In the genomic region with DNA sequence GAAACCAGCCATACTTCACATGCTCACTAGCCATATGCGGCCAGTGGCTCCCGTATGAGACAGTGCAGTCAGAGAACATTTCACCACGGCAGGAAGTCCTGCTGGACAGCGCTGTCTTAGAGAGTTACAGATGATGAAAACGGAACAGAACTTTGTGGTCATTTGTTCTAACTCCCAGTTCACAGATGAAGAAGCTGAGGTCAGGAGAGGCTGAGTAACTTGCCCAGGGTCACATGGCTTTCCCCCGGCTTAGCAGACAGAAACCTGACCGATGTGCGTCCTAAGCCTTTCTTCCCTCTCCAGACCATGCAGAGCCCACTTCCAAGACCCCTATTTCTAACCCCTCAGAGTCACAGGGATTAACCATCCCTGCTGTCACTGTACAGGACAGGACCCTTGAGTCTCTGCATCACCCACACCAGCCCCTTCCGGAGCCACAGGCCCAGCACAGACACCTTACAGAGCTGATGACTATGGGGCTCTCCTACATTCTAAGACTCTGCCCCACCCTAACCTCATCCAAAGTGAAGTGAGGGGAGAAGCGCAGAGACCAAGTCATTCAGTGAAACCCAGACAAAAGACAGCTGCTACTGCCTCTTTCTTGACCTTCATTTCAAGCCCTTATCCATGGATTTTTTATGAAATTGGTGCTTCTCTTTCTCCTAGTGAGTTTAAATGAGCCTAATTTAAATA, we compare ENCODE assay signal across 9 cellular contexts.
DNase-seq lines count a peak whose midpoint lies in the region; ATAC-seq, FAIRE-seq and TF ChIP-seq lines count a peak whose summit lies in the region.
"Had no signal": no experiment of that assay in that cellular context is flagged by ENCODE, and none has a peak within 500 bp of the region (broad histone marks: within the 10 kb centered on the region; RNA-seq: fewer than 3 reads in every experiment).

No MANE protein-coding gene starts in this region.

- TF ChIP-seq POLR2A in K562 (conservative IDR thresholded peaks at IDR 0.05) (no peak), gastroesophageal sphincter (IDR thresholded peaks at IDR 0.05) (no peak)

- H3K27me3 ChIP-seq in K562 (ENCODE audit: control insufficient read depth in 2 of 2, insufficient read depth in 2 of 2, low read length in 2 of 2) (peaks cover 11 to 40% of the 10 kb centered on the region in 2 experiments), gastroesophageal sphincter (no peaks in the 10 kb centered on the region)

- H3K9me1 ChIP-seq in K562 (ENCODE audit: control insufficient read depth, insufficient read depth, low read length), result no peaks in the 10 kb centered on the region

- TF ChIP-seq EP300 in K562 (IDR thresholded peaks at IDR 0.05; ENCODE audit: low read length) (no peak), gastroesophageal sphincter (IDR thresholded peaks at IDR 0.05) (no peak)

- H3K9ac ChIP-seq in K562 (ENCODE audit: insufficient read depth in 1 of 2, low read depth in 2 of 2, low read length in 2 of 2), result no peak overlapping the region

- WGBS in K562 (ENCODE audit: insufficient coverage, low coverage, missing lambda C conversion rate), result 2% methylated on average over 10 of the region's 10 CpGs
- 69 to 72% methylated on average over 6 to 9 of the region's 10 CpGs for WGBS in gastroesophageal sphincter (ENCODE audit: low coverage in 1 of 2), 2 donors

- TF ChIP-seq RAD21 in K562 (CRISPR knock-in tag; conservative IDR thresholded peaks at IDR 0.05 in 1 of 2, IDR thresholded peaks at IDR 0.05 in 1 of 2), result no peak

- H3K4me3 ChIP-seq in K562 (no peak overlapping the region), gastroesophageal sphincter (no peak overlapping the region)

- DNase-seq in K562 (ENCODE audit: extremely low read depth in 1 of 4, low spot score in 3 of 4), result no peak
- DNase-seq in NCI-H2171 treated with DMSO at 0.1 percent for 48 hours (lab: John Stamatoyannopoulos, UW), result no peak
- DNase-seq in NCI-H82 treated with DMSO at 0.1 percent for 48 hours (lab: John Stamatoyannopoulos, UW; ENCODE audit: unreplicated experiment), result no peak
- DNase-seq in activated gamma-delta T cell treated with Interleukin-2 at 50 U/mL for 16 hours, result no peak
- DNase-seq: NCI-H2029 had no signal

- POLR2A ChIA-PET in K562 (lab: Yijun Ruan, JAX), result no interaction called here

- FAIRE-seq in K562 (lab: Jason Lieb, UNC), result no peak

- TF ChIP-seq CTCF in K562 (IDR thresholded peaks at IDR 0.05 in 2 of 3, conservative IDR thresholded peaks at IDR 0.05 in 1 of 3; ENCODE audit: insufficient read depth in 2 of 3, low read depth in 1 of 3, low read length in 3 of 3), result no peak
- no peak for TF ChIP-seq CTCF in gastroesophageal sphincter (IDR thresholded peaks at IDR 0.05)

- no TSS peak for BruUV-seq in K562 (replicated peaks; lab: Mats Ljungman, UMichigan)

- H3K27ac ChIP-seq in K562 (ENCODE audit: extremely low read depth, low read depth, low read length), result no peak overlapping the region
- H3K27ac ChIP-seq in gastroesophageal sphincter, result no peak overlapping the region

- no peaks in the 10 kb centered on the region for H3K79me2 ChIP-seq in K562 (ENCODE audit: control insufficient read depth, insufficient read depth, low read length)

- H3K36me3 ChIP-seq in K562 (ENCODE audit: control insufficient read depth, insufficient read depth, low read length) (no peaks in the 10 kb centered on the region), gastroesophageal sphincter (peaks cover 0 to 7% of the 10 kb centered on the region in 2 donors)

- intact Hi-C loops in K562 (cut with micrococcal nuclease), result no loop called here

- H3K4me1 ChIP-seq in K562 (replicated peaks in 1 of 2; ENCODE audit: control insufficient read depth in 2 of 2, insufficient read depth in 2 of 2, low read length in 2 of 2) (no peaks in the 10 kb centered on the region), gastroesophageal sphincter (no peaks in the 10 kb centered on the region)

- CTCF ChIA-PET in K562 (lab: Yijun Ruan, JAX; ENCODE audit: low intra/inter-chr PET ratio), result interaction anchor here (1.4 kb wide), 1 partner anchor 10 kb away, joined by 3 read pairs; no protein-coding TSS in a partner anchor

- ATAC-seq in GM18520 (IDR thresholded peaks at IDR 0.05; ENCODE audit: unreplicated experiment) (peak; percentile 74), GM21576 (IDR thresholded peaks at IDR 0.05; ENCODE audit: unreplicated experiment) (peak; percentile 74), HG03442 (IDR thresholded peaks at IDR 0.05; ENCODE audit: unreplicated experiment) (peak; percentile 87), K562 (no peak), gastroesophageal sphincter (no peak)

- H2AFZ ChIP-seq in K562 (ENCODE audit: low read depth, low read length), result no peak overlapping the region

- H3K9me3 ChIP-seq in K562 (replicated peaks; ENCODE audit: control insufficient read depth, insufficient read depth, low read depth, low read length) (no peaks in the 10 kb centered on the region), gastroesophageal sphincter (no peaks in the 10 kb centered on the region)

- no peak overlapping the region for H3K4me2 ChIP-seq in K562 (ENCODE audit: insufficient read depth, low read length)

- in situ Hi-C loops in K562 (cut with MboI), result no loop called here

- H4K20me1 ChIP-seq in K562 (replicated peaks; ENCODE audit: control insufficient read depth, insufficient read depth, low read length), result no peaks in the 10 kb centered on the region; the same call in 1 of the 2 replicates

TF ChIP-seq in K562, 482 proteins besides CTCF, POLR2A, EP300 and RAD21:
- 0 out of 2 replicates have a peak, but pooled peaks have one; percentile 27 for TF ChIP-seq ZNF24 (IDR thresholded peaks at IDR 0.05)
- TF ChIP-seq EGR1 (conservative IDR thresholded peaks at IDR 0.05), result no peak

Comparison
In these comparisons a context has a peak if more than half of its experiments do, and no peak if none do; other contexts are left out.
1. ATAC-seq: peak in GM18520 (single experiment), GM21576 (single experiment) and HG03442 (single experiment); none in K562 (single experiment) and gastroesophageal sphincter (single experiment).